1 cellular context compared by ENCODE assay signal in genomic region chr11:61793084-61793828, GRCh38.
A peak's percentile ranks its signal among the peaks of the same experiment; 100 is the strongest.
TF ChIP-seq lines count a peak whose summit lies in the region.

No MANE protein-coding gene starts in this region.

TF ChIP-seq in K562, 482 proteins besides CTCF, POLR2A, EP300 and RAD21 (continued from another document and continues in another):
- TF ChIP-seq ZNF12 (CRISPR knock-in tag; IDR thresholded peaks at IDR 0.05) = no peak
- no peak for TF ChIP-seq PHB2 (IDR thresholded peaks at IDR 0.05; ENCODE audit: low read depth)
- no peak for TF ChIP-seq PTRF (tag; IDR thresholded peaks at IDR 0.05)
- TF ChIP-seq ZNF436 (CRISPR knock-in tag; IDR thresholded peaks at IDR 0.05) = no peak
- TF ChIP-seq SLC30A9 (CRISPR knock-in tag; IDR thresholded peaks at IDR 0.05) = no peak
- no peak for TF ChIP-seq KLF1 (tag; IDR thresholded peaks at IDR 0.05)
- TF ChIP-seq HLTF (IDR thresholded peaks at IDR 0.05) = no peak
- no peak for TF ChIP-seq GTF2A2 (tag; IDR thresholded peaks at IDR 0.05)
- no peak for TF ChIP-seq ZNF354B (CRISPR knock-in tag; IDR thresholded peaks at IDR 0.05)
- no peak for TF ChIP-seq ZNF3 (CRISPR knock-in tag; IDR thresholded peaks at IDR 0.05)
- no peak for TF ChIP-seq TFAP4 (CRISPR knock-in tag; IDR thresholded peaks at IDR 0.05; ENCODE audit: borderline replicate concordance)
- no peak for TF ChIP-seq ZNF133 (CRISPR knock-in tag; IDR thresholded peaks at IDR 0.05)
- no peak for TF ChIP-seq ZNF324 (CRISPR knock-in tag; IDR thresholded peaks at IDR 0.05)
- TF ChIP-seq ZNF232 (CRISPR knock-in tag; IDR thresholded peaks at IDR 0.05) = peak; percentile 14; the same call in 1 of the 2 replicates
- TF ChIP-seq HMGXB4 (CRISPR knock-in tag; IDR thresholded peaks at IDR 0.05) = no peak
- TF ChIP-seq, protein P1, sequence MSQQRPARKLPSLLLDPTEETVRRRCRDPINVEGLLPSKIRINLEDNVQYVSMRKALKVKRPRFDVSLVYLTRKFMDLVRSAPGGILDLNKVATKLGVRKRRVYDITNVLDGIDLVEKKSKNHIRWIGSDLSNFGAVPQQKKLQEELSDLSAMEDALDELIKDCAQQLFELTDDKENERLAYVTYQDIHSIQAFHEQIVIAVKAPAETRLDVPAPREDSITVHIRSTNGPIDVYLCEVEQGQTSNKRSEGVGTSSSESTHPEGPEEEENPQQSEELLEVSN (IDR thresholded peaks at IDR 0.05; ENCODE audit: borderline replicate concordance in 1 of 2, extremely low read depth in 1 of 2, insufficient read depth in 1 of 2, insufficient read length in 1 of 2, low read depth in 1 of 2, low read length in 1 of 2, poor library complexity in 1 of 2, severe bottlenecking in 1 of 2) = peak; percentile 44 to 58
- TF ChIP-seq ATF7 (IDR thresholded peaks at IDR 0.05) = no peak
- no peak for TF ChIP-seq NFXL1 (CRISPR knock-in tag; IDR thresholded peaks at IDR 0.05)
- TF ChIP-seq PURB (CRISPR knock-in tag; IDR thresholded peaks at IDR 0.05; ENCODE audit: low read depth) = no peak
- TF ChIP-seq ZNF318 (IDR thresholded peaks at IDR 0.05; ENCODE audit: borderline replicate concordance in 1 of 2, low read depth in 1 of 2) = no peak
- no peak; the same call in 1 of the 2 replicates for TF ChIP-seq ZNF609 (CRISPR knock-in tag; IDR thresholded peaks at IDR 0.05; ENCODE audit: borderline replicate concordance)
- peak; percentile 97 for TF ChIP-seq DACH1 (IDR thresholded peaks at IDR 0.05; ENCODE audit: partially characterized antibody)
- no peak for TF ChIP-seq HNRNPK (IDR thresholded peaks at IDR 0.05; ENCODE audit: low read depth, low read length, poor library complexity, severe bottlenecking)
- TF ChIP-seq, protein P2, sequence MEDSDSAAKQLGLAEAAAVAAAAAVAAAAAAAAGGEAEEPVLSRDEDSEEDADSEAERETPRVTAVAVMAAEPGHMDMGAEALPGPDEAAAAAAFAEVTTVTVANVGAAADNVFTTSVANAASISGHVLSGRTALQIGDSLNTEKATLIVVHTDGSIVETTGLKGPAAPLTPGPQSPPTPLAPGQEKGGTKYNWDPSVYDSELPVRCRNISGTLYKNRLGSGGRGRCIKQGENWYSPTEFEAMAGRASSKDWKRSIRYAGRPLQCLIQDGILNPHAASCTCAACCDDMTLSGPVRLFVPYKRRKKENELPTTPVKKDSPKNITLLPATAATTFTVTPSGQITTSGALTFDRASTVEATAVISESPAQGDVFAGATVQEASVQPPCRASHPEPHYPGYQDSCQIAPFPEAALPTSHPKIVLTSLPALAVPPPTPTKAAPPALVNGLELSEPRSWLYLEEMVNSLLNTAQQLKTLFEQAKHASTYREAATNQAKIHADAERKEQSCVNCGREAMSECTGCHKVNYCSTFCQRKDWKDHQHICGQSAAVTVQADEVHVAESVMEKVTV (CRISPR knock-in tag; IDR thresholded peaks at IDR 0.05) = no peak
- TF ChIP-seq THRAP3 (IDR thresholded peaks at IDR 0.05; ENCODE audit: borderline replicate concordance) = no peak
- peak; percentile 32 for TF ChIP-seq ZFX (CRISPR knock-in tag; IDR thresholded peaks at IDR 0.05)
- TF ChIP-seq MCM2 (IDR thresholded peaks at IDR 0.05; ENCODE audit: low read depth) = no peak
- TF ChIP-seq POLR2G (IDR thresholded peaks at IDR 0.05; ENCODE audit: low read depth, low read length) = no peak
- no peak for TF ChIP-seq ZBTB49 (CRISPR knock-in tag; IDR thresholded peaks at IDR 0.05; ENCODE audit: borderline replicate concordance)
- TF ChIP-seq SPI1 (IDR thresholded peaks at IDR 0.05; ENCODE audit: borderline replicate concordance, low read depth, low read length) = no peak
- TF ChIP-seq KLF6 (CRISPR knock-in tag; IDR thresholded peaks at IDR 0.05; ENCODE audit: borderline replicate concordance) = no peak
- no peak for TF ChIP-seq NR2F6 (CRISPR knock-in tag; IDR thresholded peaks at IDR 0.05)
- no peak for TF ChIP-seq MAFK (IDR thresholded peaks at IDR 0.05; ENCODE audit: low read length)
- TF ChIP-seq ATF4 (CRISPR knock-in tag; IDR thresholded peaks at IDR 0.05) = no peak
- TF ChIP-seq CBFA2T3 (IDR thresholded peaks at IDR 0.05) = no peak
